ENCODE assay signal across 1 cellular context in genomic region chr2:119691651-119692245, GRCh38.
TF ChIP-seq lines count a peak whose summit lies in the region.

No MANE protein-coding gene starts in this region.

TF ChIP-seq in HepG2, 621 proteins besides CTCF, POLR2A, EP300 and RAD21 (continued from another document and continues in another):
- TF ChIP-seq ZBED4 (CRISPR knock-in tag; IDR thresholded peaks at IDR 0.05; ENCODE audit: borderline replicate concordance) (no peak), ZSCAN12 (CRISPR knock-in tag; IDR thresholded peaks at IDR 0.05) (no peak), ZFP37 (CRISPR knock-in tag; IDR thresholded peaks at IDR 0.05; ENCODE audit: borderline replicate concordance) (0 out of 2 replicates have a peak, but pooled peaks have one; percentile 87), NFRKB (IDR thresholded peaks at IDR 0.05) (no peak), ATF5 (CRISPR knock-in tag; IDR thresholded peaks at IDR 0.05; ENCODE audit: low read depth) (no peak), IRF2 (CRISPR knock-in tag; IDR thresholded peaks at IDR 0.05) (0 out of 2 replicates have a peak, but pooled peaks have one; percentile 13), SMAD1 (CRISPR knock-in tag; IDR thresholded peaks at IDR 0.05; ENCODE audit: borderline replicate concordance, low read depth) (no peak), ZNF790 (CRISPR knock-in tag; IDR thresholded peaks at IDR 0.05; ENCODE audit: borderline replicate concordance) (no peak), ZNF292 (CRISPR knock-in tag; IDR thresholded peaks at IDR 0.05; ENCODE audit: borderline replicate concordance, low read depth) (peak; percentile 65; the same call in 1 of the 2 replicates), NR2C2 (CRISPR knock-in tag; IDR thresholded peaks at IDR 0.05; ENCODE audit: borderline replicate concordance) (peak; percentile 37; the same call in 1 of the 2 replicates), KDM6A (CRISPR knock-in tag; IDR thresholded peaks at IDR 0.05; ENCODE audit: low read depth) (no peak), TGIF2 (CRISPR knock-in tag; IDR thresholded peaks at IDR 0.05) (peak; percentile 43; the same call in 1 of the 2 replicates), ZBTB1 (CRISPR knock-in tag; IDR thresholded peaks at IDR 0.05; ENCODE audit: borderline replicate concordance) (peak; percentile 38; the same call in 1 of the 2 replicates), REXO4 (CRISPR knock-in tag; IDR thresholded peaks at IDR 0.05; ENCODE audit: borderline replicate concordance) (no peak), SPEN (CRISPR knock-in tag; IDR thresholded peaks at IDR 0.05; ENCODE audit: low read depth) (peak; percentile 49; the same call in 1 of the 2 replicates), MAX (IDR thresholded peaks at IDR 0.05) (peak; percentile 92), ZIK1 (CRISPR knock-in tag; IDR thresholded peaks at IDR 0.05; ENCODE audit: borderline replicate concordance, low read depth) (peak; percentile 71; the same call in 1 of the 2 replicates), ZBTB39 (CRISPR knock-in tag; IDR thresholded peaks at IDR 0.05) (no peak), ARNT (IDR thresholded peaks at IDR 0.05) (no peak), SMARCE1 (IDR thresholded peaks at IDR 0.05; ENCODE audit: borderline replicate concordance) (no peak), KAT2B (IDR thresholded peaks at IDR 0.05; ENCODE audit: borderline replicate concordance, low read depth, low read length) (no peak), ZNF24 (IDR thresholded peaks at IDR 0.05) (no peak), HNRNPL (IDR thresholded peaks at IDR 0.05; ENCODE audit: low read depth, low read length) (0 out of 2 replicates have a peak, but pooled peaks have one; percentile 26), ZSCAN30 (CRISPR knock-in tag; IDR thresholded peaks at IDR 0.05) (no peak), THRA (CRISPR knock-in tag; IDR thresholded peaks at IDR 0.05; ENCODE audit: borderline replicate concordance) (0 out of 2 replicates have a peak, but pooled peaks have one; percentile 31), ZNF770 (CRISPR knock-in tag; IDR thresholded peaks at IDR 0.05) (peak; percentile 78), ZNF724P (CRISPR knock-in tag; IDR thresholded peaks at IDR 0.05; ENCODE audit: borderline replicate concordance) (no peak), WIZ (CRISPR knock-in tag; IDR thresholded peaks at IDR 0.05) (no peak), ZNF549 (CRISPR knock-in tag; IDR thresholded peaks at IDR 0.05) (no peak), ETV5 (CRISPR knock-in tag; IDR thresholded peaks at IDR 0.05; ENCODE audit: borderline replicate concordance) (0 out of 2 replicates have a peak, but pooled peaks have one; percentile 12), ZXDC (CRISPR knock-in tag; IDR thresholded peaks at IDR 0.05) (no peak), ESRRA (CRISPR knock-in tag; IDR thresholded peaks at IDR 0.05; ENCODE audit: low read depth) (no peak), ZBTB10 (CRISPR knock-in tag; IDR thresholded peaks at IDR 0.05; ENCODE audit: borderline replicate concordance) (no peak), ELF3 (CRISPR knock-in tag; IDR thresholded peaks at IDR 0.05) (peak; percentile 60; the same call in 1 of the 2 replicates), MXD1 (CRISPR knock-in tag; IDR thresholded peaks at IDR 0.05) (no peak), MAFF (IDR thresholded peaks at IDR 0.05; ENCODE audit: low read depth, low read length) (no peak), ZNF710 (CRISPR knock-in tag; IDR thresholded peaks at IDR 0.05; ENCODE audit: borderline replicate concordance) (no peak), HIVEP1 (CRISPR knock-in tag; IDR thresholded peaks at IDR 0.05) (no peak; the same call in 1 of the 2 replicates)
